In genomic region chr15:84653584-84653909, GRCh38 we compare ENCODE assay signal across 8 cellular contexts. TPM values are rescaled to one million over a fixed set of nuclear protein-coding genes. Genes with fewer than 3 reads are reported as not detected.
DNase-seq lines count a peak whose midpoint lies in the region; ATAC-seq, FAIRE-seq and TF ChIP-seq lines count a peak whose summit lies in the region.

No MANE protein-coding gene starts in this region.

- intact Hi-C loops in activated CD8-positive, alpha-beta T cell treated with anti-CD3 and anti-CD28 coated beads for 36 hours (cut with micrococcal nuclease): loop anchor here (10.0 kb wide), 1 partner anchor 221 kb away; no protein-coding TSS in a partner anchor
- intact Hi-C loops in stomach (cut with DNase I; ENCODE audit: low total_unique reads): no loop called here

- H3K9me3 ChIP-seq in iPS-18a (ENCODE audit: control insufficient read depth, low read depth, low read length) (no peaks in the 10 kb centered on the region), stomach (no peaks in the 10 kb centered on the region)

- peaks cover 29% of the 10 kb centered on the region for H3K36me3 ChIP-seq in iPS-18a (ENCODE audit: control insufficient read depth, low read depth, low read length)
- H3K36me3 ChIP-seq in stomach: peaks cover 34 to 42% (median 39%) of the 10 kb centered on the region in 4 donors

- H3K4me3 Mint-ChIP-seq in activated CD8-positive, alpha-beta T cell treated with anti-CD3 and anti-CD28 coated beads for 36 hours: peak overlapping the region; percentile 94

- no peak for TF ChIP-seq CTCF in activated CD8-positive, alpha-beta T cell treated with anti-CD3 and anti-CD28 coated beads for 36 hours (IDR thresholded peaks at IDR 0.05)
- no peak for TF ChIP-seq CTCF in stomach (IDR thresholded peaks at IDR 0.05)
- no peak for TF ChIP-seq CTCF in D721Med (IDR thresholded peaks at IDR 0.05; ENCODE audit: insufficient read depth, missing control alignments)

- ATAC-seq in activated CD8-positive, alpha-beta T cell treated with anti-CD3 and anti-CD28 coated beads for 36 hours: no peak
- no peak for ATAC-seq in activated CD4-positive, CD25-positive, alpha-beta regulatory T cell treated with anti-CD3 and anti-CD28 coated beads, Interleukin-2, amount 50 U/mL, for 24 hours

- no peak for TF ChIP-seq EP300 in stomach (IDR thresholded peaks at IDR 0.05)

- H3K4me3 ChIP-seq in iPS-18a (ENCODE audit: low read length): peak overlapping the region; percentile 87
- peak overlapping the region; percentile 76 to 89 (median 86) for H3K4me3 ChIP-seq in stomach

- no peaks in the 10 kb centered on the region for H3K27me3 Mint-ChIP-seq in activated CD8-positive, alpha-beta T cell treated with anti-CD3 and anti-CD28 coated beads for 36 hours

- peaks cover 37% of the 10 kb centered on the region for H3K4me1 Mint-ChIP-seq in activated CD8-positive, alpha-beta T cell treated with anti-CD3 and anti-CD28 coated beads for 36 hours (ENCODE audit: low read depth)

- H3K9ac ChIP-seq in iPS-18a (ENCODE audit: low read length): peak overlapping the region; percentile 88

- H3K27ac Mint-ChIP-seq in activated CD8-positive, alpha-beta T cell treated with anti-CD3 and anti-CD28 coated beads for 36 hours: peak overlapping the region; percentile 97

- no peak for TF ChIP-seq POLR2A in stomach (IDR thresholded peaks at IDR 0.05)

- POLR2A ChIA-PET in activated CD8-positive, alpha-beta T cell treated with anti-CD3 and anti-CD28 coated beads for 36 hours (lab: Charles Lee): interaction anchor here (0.6 to 3.6 kb wide), 21 partner anchors 8 to 138 kb away, joined by 3 to 21 read pairs (median 5); partner anchors contain the start of genes SEC11A and ZSCAN2

- H3K27ac ChIP-seq in iPS-18a (ENCODE audit: low read length) (peak overlapping the region; percentile 65), stomach (peak overlapping the region; percentile 70 to 94 (median 89))

- no peaks in the 10 kb centered on the region for H3K9me3 Mint-ChIP-seq in activated CD8-positive, alpha-beta T cell treated with anti-CD3 and anti-CD28 coated beads for 36 hours

- no peaks in the 10 kb centered on the region for H3K4me1 ChIP-seq in iPS-18a (ENCODE audit: control insufficient read depth, low read depth, low read length)
- H3K4me1 ChIP-seq in stomach: peaks cover 35 to 81% (median 62%) of the 10 kb centered on the region in 4 donors

- FAIRE-seq in D721Med (lab: Jason Lieb, UNC): no peak

- CTCF ChIA-PET in activated CD8-positive, alpha-beta T cell treated with anti-CD3 and anti-CD28 coated beads for 36 hours (lab: Charles Lee): interaction anchor here (0.6 to 4.7 kb wide), 18 partner anchors 10 to 327 kb away, joined by 3 to 33 read pairs (median 4); partner anchors contain the start of gene ZSCAN2

- H3K27me3 ChIP-seq in iPS-18a (ENCODE audit: control insufficient read depth, insufficient read depth, low read length): peaks cover 19% of the 10 kb centered on the region
- H3K27me3 ChIP-seq in stomach: no peaks in the 10 kb centered on the region

- peaks cover 18% of the 10 kb centered on the region for H3K36me3 Mint-ChIP-seq in activated CD8-positive, alpha-beta T cell treated with anti-CD3 and anti-CD28 coated beads for 36 hours (ENCODE audit: low read depth)

- peak; percentile 42 for DNase-seq in NCI-H2227 (lab: John Stamatoyannopoulos, UW; ENCODE audit: unreplicated experiment)
- no peak for DNase-seq in NCI-H2227 treated with DMSO at 0.1 percent for 48 hours (lab: John Stamatoyannopoulos, UW)
- no peak for DNase-seq in activated CD8-positive, alpha-beta T cell treated with anti-CD3 and anti-CD28 coated beads for 36 hours
- DNase-seq in stomach: no peak
- DNase-seq in D721Med (ENCODE audit: insufficient read length, low spot score): no peak
- DNase-seq in NOMO-1 (lab: John Stamatoyannopoulos, UW; ENCODE audit: unreplicated experiment in 2 of 2): no peak

- WGBS in stomach, 5 donors: 13 to 19% (median 15%) methylated on average over 5 to 7 of the region's 7 CpGs

RNA-seq across cellular contexts. Expression of gene WDR73, which starts 0.5 kb away (rescaled TPM):
- total RNA-seq in activated CD8-positive, alpha-beta T cell treated with anti-CD3 and anti-CD28 coated beads for 36 hours: 10 to 100 TPM; 12.4 to 12.5 TPM
- 10 to 100 TPM; 13.4 to 70.1 (median 37.5) TPM for total RNA-seq in stomach
- 10 to 100 TPM in 2 of 3 donors, 1 to 10 TPM in 1; 9.1 to 15.5 (median 15.4) TPM for polyA plus RNA-seq in stomach

RNA-seq across cellular contexts. Expression of gene NMB, which starts 4.5 kb away (rescaled TPM):
- total RNA-seq in activated CD8-positive, alpha-beta T cell treated with anti-CD3 and anti-CD28 coated beads for 36 hours: 1 to 10 TPM; 1.7 to 2.7 TPM
- total RNA-seq in stomach: 1 to 10 TPM in 1 of 5 donors, not detected in 4; 2.0 TPM
- polyA plus RNA-seq in stomach: 1 to 10 TPM; 3.8 to 5.3 (median 4.1) TPM

RNA-seq across cellular contexts. Expression of gene ZSCAN2, which starts 52.7 kb away (rescaled TPM):
- 1 to 10 TPM; 6.6 to 7.6 TPM for total RNA-seq in activated CD8-positive, alpha-beta T cell treated with anti-CD3 and anti-CD28 coated beads for 36 hours
- total RNA-seq in stomach: 10 to 100 TPM in 2 of 5 donors, 1 to 10 TPM in 3; 1.2 to 28.1 (median 7.3) TPM
- 1 to 10 TPM; 3.0 to 8.5 (median 5.7) TPM for polyA plus RNA-seq in stomach
